In genomic region chr3:196971094-196971698, GRCh38 we compare ENCODE assay signal across 17 cellular contexts. TPM values are rescaled to one million over a fixed set of nuclear protein-coding genes. Genes with fewer than 3 reads are reported as not detected.
DNase-seq lines count a peak whose midpoint lies in the region; ATAC-seq and TF ChIP-seq lines count a peak whose summit lies in the region.
"Had no signal": no experiment of that assay in that cellular context is flagged by ENCODE, and none has a peak within 500 bp of the region (broad histone marks: within the 10 kb centered on the region; RNA-seq: fewer than 3 reads in every experiment).

No MANE protein-coding gene starts in this region.

- H3K4me3 ChIP-seq in BLaER1 treated with 17β-estradiol and CSF1 and Interleukin-3, amounts not matched to agents 10 nM and 100 nM: peak overlapping the region in 1 of 10 experiments; percentile 91; a peak in 2 of 20 replicates
- H3K4me3 ChIP-seq in CD8-positive, alpha-beta T cell (ENCODE audit: low read depth, low read length): no peak overlapping the region
- H3K4me3 ChIP-seq: body of pancreas, GM23338, skin epidermis had no signal

- intact Hi-C loops in CD8-positive, alpha-beta T cell (cut with DNase I, micrococcal nuclease): loop anchor here in 1 of 2 experiments (2.0 kb wide), 2 partner anchors 366 to 434 kb away; no protein-coding TSS in a partner anchor

- H3K27ac Mint-ChIP-seq in CD8-positive, alpha-beta T cell: no peak overlapping the region
- H3K27ac Mint-ChIP-seq: GM23338 had no signal

- H3K4me3 Mint-ChIP-seq in CD8-positive, alpha-beta T cell: peak overlapping the region; percentile 77

- H3K9me3 ChIP-seq in BLaER1 treated with 17β-estradiol and CSF1 and Interleukin-3, amounts not matched to agents 10 nM and 100 nM (replicated peaks in 1 of 11): peaks cover 0 to 20% (median 16%) of the 10 kb centered on the region in 11 experiments; a peak in 16 of 22 replicates
- H3K9me3 ChIP-seq in CD8-positive, alpha-beta T cell (ENCODE audit: low read length): no peaks in the 10 kb centered on the region
- H3K9me3 ChIP-seq: body of pancreas, neutrophil had no signal

- H3K4me1 ChIP-seq in BLaER1 treated with 17β-estradiol and CSF1 and Interleukin-3, amounts not matched to agents 10 nM and 100 nM: peaks cover 20 to 25% (median 23%) of the 10 kb centered on the region in 10 experiments
- H3K4me1 ChIP-seq in CD8-positive, alpha-beta T cell (ENCODE audit: insufficient read depth, low read length): peaks cover 13% of the 10 kb centered on the region

- peaks cover 15 to 28% (median 18%) of the 10 kb centered on the region in 11 experiments for H3K27me3 ChIP-seq in BLaER1 treated with 17β-estradiol and CSF1 and Interleukin-3, amounts not matched to agents 10 nM and 100 nM
- no peaks in the 10 kb centered on the region for H3K27me3 ChIP-seq in CD8-positive, alpha-beta T cell (ENCODE audit: insufficient read depth, low read length)
- H3K27me3 ChIP-seq: body of pancreas had no signal

- H4K20me1 ChIP-seq in BLaER1 treated with 17β-estradiol and CSF1 and Interleukin-3, amounts not matched to agents 10 nM and 100 nM: peaks cover 0 to 14% (median 0%) of the 10 kb centered on the region in 11 experiments; a peak in 3 of 22 replicates

- H3K4me2 ChIP-seq in BLaER1 treated with 17β-estradiol and CSF1 and Interleukin-3, amounts not matched to agents 10 nM and 100 nM: peak overlapping the region; percentile 89 to 100 (median 99)
- H3K4me2 ChIP-seq: GM23338 had no signal

- peaks cover 0 to 7% (median 2%) of the 10 kb centered on the region in 11 experiments; a peak in 11 of 22 replicates for H3K36me3 ChIP-seq in BLaER1 treated with 17β-estradiol and CSF1 and Interleukin-3, amounts not matched to agents 10 nM and 100 nM
- H3K36me3 ChIP-seq in CD8-positive, alpha-beta T cell (ENCODE audit: insufficient read depth, low read length): no peaks in the 10 kb centered on the region
- H3K36me3 ChIP-seq: neutrophil had no signal

- no peaks in the 10 kb centered on the region for H3K9me3 Mint-ChIP-seq in CD8-positive, alpha-beta T cell
- H3K9me3 Mint-ChIP-seq: activated CD4-positive, alpha-beta T cell treated with anti-CD3 and anti-CD28 coated beads, Interleukin-2, amount 10 ng/mL, durations not matched to agents 24 days and 14 days had no signal

- H3K27me3 Mint-ChIP-seq in CD8-positive, alpha-beta T cell (ENCODE audit: low read depth): peaks cover 11% of the 10 kb centered on the region

- H3K36me3 Mint-ChIP-seq in CD8-positive, alpha-beta T cell: no peaks in the 10 kb centered on the region

- no peak for DNase-seq in CD8-positive, alpha-beta T cell
- peak; percentile 13 for DNase-seq in RPMI7951 (ENCODE audit: low read depth)
- DNase-seq in erythroblast (lab: John Stamatoyannopoulos, UW): peak; percentile 66 to 88
- DNase-seq in GM03348 (ENCODE audit: low spot score): no peak
- DNase-seq in T1000 (lab: John Stamatoyannopoulos, UW): no peak
- DNase-seq in NK-92 (lab: John Stamatoyannopoulos, UW; ENCODE audit: unreplicated experiment): no peak
- DNase-seq: activated CD4-positive, alpha-beta T cell treated with anti-CD3 and anti-CD28 coated beads, Interleukin-2, amount 10 ng/mL, durations not matched to agents 24 days and 14 days; activated gamma-delta T cell; body of pancreas; MM.1S; NCI-H2107; OCI-M1 had no signal

- H3K27ac ChIP-seq in BLaER1 treated with 17β-estradiol and CSF1 and Interleukin-3, amounts not matched to agents 10 nM and 100 nM: no peak overlapping the region
- H3K27ac ChIP-seq in CD8-positive, alpha-beta T cell (ENCODE audit: low read depth, low read length): no peak overlapping the region
- H3K27ac ChIP-seq: body of pancreas, neutrophil, skin epidermis had no signal

- POLR2A ChIA-PET in CD8-positive, alpha-beta T cell (lab: Charles Lee): no interaction called here

- peak overlapping the region in 6 of 11 experiments; percentile 82 to 91 (median 87); a peak in 6 of 22 replicates for H3K9ac ChIP-seq in BLaER1 treated with 17β-estradiol and CSF1 and Interleukin-3, amounts not matched to agents 10 nM and 100 nM

- peaks cover 4% of the 10 kb centered on the region for H3K4me1 Mint-ChIP-seq in CD8-positive, alpha-beta T cell (ENCODE audit: low read depth)

- no peak for ATAC-seq in CD8-positive, alpha-beta T cell
- no peak for ATAC-seq in GM18858 (IDR thresholded peaks at IDR 0.05; ENCODE audit: unreplicated experiment)
- ATAC-seq: body of pancreas, GM23338 had no signal

- TF ChIP-seq POLR2A in erythroblast (IDR thresholded peaks at IDR 0.05; ENCODE audit: low read length): no peak

- CTCF ChIA-PET in CD8-positive, alpha-beta T cell (lab: Charles Lee): interaction anchor here (0.6 to 4.7 kb wide), 2 partner anchors 43 to 135 kb away, joined by 3 to 51 read pairs; no protein-coding TSS in a partner anchor

- no peak for TF ChIP-seq CTCF in CD8-positive, alpha-beta T cell (IDR thresholded peaks at IDR 0.05)

RNA-seq across cellular contexts. Expression of gene PIGZ, which starts 2.6 kb away (rescaled TPM):
- total RNA-seq in CD8-positive, alpha-beta T cell: not detected
- total RNA-seq in RPMI7951 (2014; rRNA removed; shearing (Covaris generic)): 2.8 and 4.5 TPM in 2 replicates
- total RNA-seq: GM23338 had no signal

RNA-seq across cellular contexts. Expression of gene NCBP2, which starts 28.9 kb away (rescaled TPM):
- total RNA-seq in CD8-positive, alpha-beta T cell: 10 to 100 TPM; 40.4 to 42.9 TPM
- 73.3 and 80.0 TPM in 2 replicates for total RNA-seq in RPMI7951 (2014; rRNA removed; shearing (Covaris generic))

RNA-seq across cellular contexts. Expression of gene MELTF, which starts 58.4 kb away (rescaled TPM):
- total RNA-seq in CD8-positive, alpha-beta T cell: under 1 TPM; 0.69 to 0.87 TPM
- total RNA-seq in RPMI7951 (2014; rRNA removed; shearing (Covaris generic)): 0.12 and 0.39 TPM in 2 replicates

Comparison
In these comparisons a context has a peak if more than half of its experiments do, and no peak if none do; other contexts are left out.
1. DNase-seq: peak in RPMI7951 (single experiment) and erythroblast (2 of 2); none in CD8-positive, alpha-beta T cell (0 of 7), GM03348 (single experiment), T1000 (single experiment) and NK-92 (single experiment).